8 cellular contexts compared by ENCODE assay signal in the genomic region with DNA sequence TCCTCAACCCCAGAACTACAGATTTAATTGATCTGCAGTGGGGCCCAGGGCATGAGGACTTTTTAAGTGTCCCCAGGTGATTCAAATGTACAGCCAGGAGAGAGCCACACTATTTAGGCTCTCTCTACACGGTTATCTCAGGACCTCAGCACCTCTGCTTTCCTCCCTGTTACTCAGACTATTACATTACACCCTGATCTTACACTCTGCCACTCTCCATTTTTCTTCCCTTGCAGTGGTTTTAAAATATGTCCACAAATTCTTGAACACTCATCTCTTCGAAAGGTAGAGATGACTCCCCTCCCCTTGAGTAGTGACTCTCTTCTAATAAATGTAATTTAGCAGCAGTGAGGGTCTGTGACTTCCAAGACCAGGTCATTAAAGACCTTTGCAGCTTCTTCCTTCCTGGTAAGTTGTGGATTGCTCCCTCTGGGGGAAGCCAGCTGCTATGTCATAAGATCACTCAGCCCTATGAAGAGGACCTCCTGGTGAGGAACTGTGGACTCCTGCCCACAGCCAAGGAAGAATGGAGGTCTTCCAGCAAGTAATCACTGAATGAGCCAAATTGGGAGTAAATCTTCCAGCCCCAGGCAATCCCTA.
A peak's percentile ranks its signal among the peaks of the same experiment; 100 is the strongest.
DNase-seq lines count a peak whose midpoint lies in the region; ATAC-seq, FAIRE-seq and TF ChIP-seq lines count a peak whose summit lies in the region.

No MANE protein-coding gene starts in this region.

- TF ChIP-seq CTCF in keratinocyte (optimal IDR thresholded peaks at IDR 0.05 in 1 of 3, IDR thresholded peaks at IDR 0.05 in 1 of 3, conservative IDR thresholded peaks at IDR 0.05 in 1 of 3; ENCODE audit: extremely low read depth in 1 of 3, insufficient read depth in 2 of 3, low read length in 3 of 3): peak; percentile 50 to 61 (median 59)
- peak in 2 of 4 experiments; percentile 10 to 27 for TF ChIP-seq CTCF in sigmoid colon (IDR thresholded peaks at IDR 0.05)

- H3K79me2 ChIP-seq in keratinocyte (ENCODE audit: control insufficient read depth, insufficient read depth, low read length): no peaks in the 10 kb centered on the region

- H3K9me3 ChIP-seq in keratinocyte (ENCODE audit: control insufficient read depth, low read depth, low read length) (no peaks in the 10 kb centered on the region), sigmoid colon (no peaks in the 10 kb centered on the region)

- peak; percentile 53 for FAIRE-seq in keratinocyte (lab: Jason Lieb, UNC)

- no peak for TF ChIP-seq POLR2A in sigmoid colon (IDR thresholded peaks at IDR 0.05)

- no peaks in the 10 kb centered on the region for H3K9me1 ChIP-seq in keratinocyte (ENCODE audit: control insufficient read depth, extremely low read depth, insufficient read depth, low read length)

- intact Hi-C loops in sigmoid colon (cut with DNase I): no loop called here

- peak; percentile 85 for ATAC-seq in GM21381 (IDR thresholded peaks at IDR 0.05; ENCODE audit: unreplicated experiment)

- H3K27ac ChIP-seq in keratinocyte (ENCODE audit: control insufficient read depth, insufficient read depth, low read length) (no peak overlapping the region), sigmoid colon (no peak overlapping the region)

- no peak overlapping the region for H3K4me2 ChIP-seq in keratinocyte (ENCODE audit: control insufficient read depth, extremely low read depth, insufficient read depth, low read depth, low read length)

- 50 to 66% methylated on average over 2 of the region's 2 CpGs for WGBS in sigmoid colon, 2 donors

- no peaks in the 10 kb centered on the region for H3K27me3 ChIP-seq in keratinocyte (ENCODE audit: control insufficient read depth, extremely low read depth, insufficient read depth, low read length)
- H3K27me3 ChIP-seq in sigmoid colon: no peaks in the 10 kb centered on the region

- no peaks in the 10 kb centered on the region for H4K20me1 ChIP-seq in keratinocyte (ENCODE audit: control insufficient read depth, extremely low read depth, insufficient read depth, low read length)

- peaks cover 9% of the 10 kb centered on the region for H3K4me1 ChIP-seq in keratinocyte (ENCODE audit: control insufficient read depth, extremely low read depth, insufficient read depth, low read length)
- H3K4me1 ChIP-seq in sigmoid colon: peaks cover 0 to 22% (median 13%) of the 10 kb centered on the region in 4 donors

- DNase-seq in G401 (ENCODE audit: low spot score): peak; percentile 29
- peak; percentile 59 to 66 for DNase-seq in Kasumi-1 (lab: John Stamatoyannopoulos, UW)
- DNase-seq in amniotic epithelial cell (ENCODE audit: low read depth): peak; percentile 59
- no peak for DNase-seq in keratinocyte (ENCODE audit: low read depth, low spot score)
- no peak for DNase-seq in NCI-H1048 (lab: John Stamatoyannopoulos, UW)
- DNase-seq in sigmoid colon: no peak
- no peak for DNase-seq in NCI-H1436 (lab: John Stamatoyannopoulos, UW)

- dilution Hi-C loops in keratinocyte (cut with MboI; ENCODE audit: extremely low pct_ligation_motif_present, low sequenced_read_pairs): loop anchor here (25.0 kb wide), 1 partner anchor 326 kb away; no protein-coding TSS in a partner anchor

- H3K4me3 ChIP-seq in keratinocyte (ENCODE audit: control insufficient read depth in 2 of 3, extremely low read depth in 1 of 3, insufficient read depth in 2 of 3, low read depth in 1 of 3, low read length in 3 of 3) (no peak overlapping the region), sigmoid colon (no peak overlapping the region)

- H3K9ac ChIP-seq in keratinocyte (ENCODE audit: control insufficient read depth, extremely low read depth, insufficient read depth, low read length): no peak overlapping the region

- H2AFZ ChIP-seq in keratinocyte (ENCODE audit: control insufficient read depth, low read length): no peak overlapping the region

- TF ChIP-seq EP300 in sigmoid colon (IDR thresholded peaks at IDR 0.05): no peak

- H3K36me3 ChIP-seq in keratinocyte (ENCODE audit: control insufficient read depth in 2 of 2, extremely low read depth in 1 of 2, insufficient read depth in 2 of 2, low read length in 2 of 2): no peaks in the 10 kb centered on the region
- no peaks in the 10 kb centered on the region for H3K36me3 ChIP-seq in sigmoid colon

- in situ Hi-C loops in G401 (cut with HindIII; ENCODE audit: low sequenced_read_pairs): no loop called here

Comparison
In these comparisons a context has a peak if more than half of its experiments do, and no peak if none do; other contexts are left out.
1. DNase-seq: peak in G401 (single experiment), Kasumi-1 (2 of 2) and amniotic epithelial cell (single experiment); none in keratinocyte (single experiment), NCI-H1048 (single experiment), sigmoid colon (single experiment) and NCI-H1436 (single experiment).